Comparison of ENCODE assay signal across 8 cellular contexts in genomic region chr16:67246945-67247697, GRCh38.
DNase-seq lines count a peak whose midpoint lies in the region; ATAC-seq and TF ChIP-seq lines count a peak whose summit lies in the region.

Gene FHOD1, minus strand, starts transcription at chr16:67247481. Its CDS starts 71 bp downstream, at chr16:67247410.

- TF ChIP-seq CTCF in AG10803 (conservative IDR thresholded peaks at IDR 0.05; ENCODE audit: low read length) = no peak

- H3K4me3 ChIP-seq in AG10803 (ENCODE audit: low read length) = peak within 1 kb of the TSS; percentile 80

- ATAC-seq in GM19043 (IDR thresholded peaks at IDR 0.05; ENCODE audit: low read depth, unreplicated experiment) = peak; percentile 44
- peak; percentile 50 for ATAC-seq in HG03354 (IDR thresholded peaks at IDR 0.05; ENCODE audit: poor library complexity, severe bottlenecking, unreplicated experiment)

- DNase-seq in AG10803 (ENCODE audit: low read depth) (peak; percentile 92), NCI-H446 treated with DMSO at 0.1 percent for 48 hours (lab: John Stamatoyannopoulos, UW) (peak; percentile 71), iris pigment epithelial cell (ENCODE audit: low read depth) (peak; percentile 96)
- peak; percentile 90 for DNase-seq in activated CD4-positive, CD25-positive, alpha-beta regulatory T cell treated with anti-CD3 and anti-CD28 coated beads, Interleukin-2, amount 50 U/mL, for 16 hours (ENCODE audit: low read depth, low spot score)
- peak; percentile 93 for DNase-seq in central memory CD4-positive, alpha-beta T cell
- peak; percentile 93 to 100 for DNase-seq in stimulated activated CD4-positive, alpha-beta T cell treated with anti-CD3 and anti-CD28 coated beads, Interleukin-12 subunit alpha, Interleukin-12 subunit beta, amount 100 ng/mL, for 24 hours (ENCODE audit: low read depth in 2 of 2)

Comparison
In these comparisons a context has a peak if more than half of its experiments do, and no peak if none do; other contexts are left out.
1. Peak in every context shown above with its lines: DNase-seq, ATAC-seq and H3K4me3 ChIP-seq.